ENCODE assay signal across 1 cellular context in the genomic region with DNA sequence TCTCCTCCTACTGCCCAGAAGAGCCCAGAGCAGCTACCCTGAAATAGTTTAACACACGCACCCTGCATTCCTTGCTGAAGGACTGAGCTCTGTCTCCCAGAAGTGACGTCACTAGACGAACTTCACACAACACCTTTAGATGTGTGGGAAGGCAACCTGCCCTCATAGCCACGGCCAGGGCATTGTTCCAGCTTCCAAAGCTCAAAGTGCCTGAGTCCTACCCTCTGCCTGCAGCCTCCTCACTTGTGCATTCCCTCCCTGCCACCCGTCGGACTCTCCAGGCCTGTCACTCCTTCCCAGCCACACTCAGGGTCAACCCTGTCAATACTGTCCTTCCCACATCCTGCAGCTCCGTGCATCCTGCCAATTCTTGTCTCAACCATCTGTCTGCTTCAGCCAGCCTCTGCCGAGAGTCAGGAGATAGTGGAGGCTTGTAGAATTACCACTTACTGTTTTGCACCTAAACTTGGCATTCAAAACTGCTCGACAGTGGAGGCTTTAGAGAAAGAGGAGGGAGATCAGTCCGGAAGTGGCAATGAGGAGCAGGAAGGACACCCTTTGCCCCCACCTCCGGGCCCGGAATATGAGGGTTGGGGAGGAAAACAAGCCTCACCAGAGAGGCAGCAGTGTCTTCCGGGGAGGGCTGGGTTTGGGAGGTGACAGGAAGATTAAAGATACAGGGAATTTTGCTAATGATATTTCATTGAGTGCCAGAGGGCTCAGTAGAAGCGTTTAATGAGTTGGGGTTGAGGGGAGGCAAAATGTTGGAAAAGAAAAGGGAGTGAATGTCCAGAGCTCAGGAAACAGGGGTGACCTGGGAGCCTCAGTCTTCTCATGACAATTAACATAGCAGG.
TF ChIP-seq lines count a peak whose summit lies in the region.

No MANE protein-coding gene starts in this region.

TF ChIP-seq in WTC11, 78 proteins besides CTCF, POLR2A, EP300 and RAD21 (continued from another document):
- TF ChIP-seq, protein P1, sequence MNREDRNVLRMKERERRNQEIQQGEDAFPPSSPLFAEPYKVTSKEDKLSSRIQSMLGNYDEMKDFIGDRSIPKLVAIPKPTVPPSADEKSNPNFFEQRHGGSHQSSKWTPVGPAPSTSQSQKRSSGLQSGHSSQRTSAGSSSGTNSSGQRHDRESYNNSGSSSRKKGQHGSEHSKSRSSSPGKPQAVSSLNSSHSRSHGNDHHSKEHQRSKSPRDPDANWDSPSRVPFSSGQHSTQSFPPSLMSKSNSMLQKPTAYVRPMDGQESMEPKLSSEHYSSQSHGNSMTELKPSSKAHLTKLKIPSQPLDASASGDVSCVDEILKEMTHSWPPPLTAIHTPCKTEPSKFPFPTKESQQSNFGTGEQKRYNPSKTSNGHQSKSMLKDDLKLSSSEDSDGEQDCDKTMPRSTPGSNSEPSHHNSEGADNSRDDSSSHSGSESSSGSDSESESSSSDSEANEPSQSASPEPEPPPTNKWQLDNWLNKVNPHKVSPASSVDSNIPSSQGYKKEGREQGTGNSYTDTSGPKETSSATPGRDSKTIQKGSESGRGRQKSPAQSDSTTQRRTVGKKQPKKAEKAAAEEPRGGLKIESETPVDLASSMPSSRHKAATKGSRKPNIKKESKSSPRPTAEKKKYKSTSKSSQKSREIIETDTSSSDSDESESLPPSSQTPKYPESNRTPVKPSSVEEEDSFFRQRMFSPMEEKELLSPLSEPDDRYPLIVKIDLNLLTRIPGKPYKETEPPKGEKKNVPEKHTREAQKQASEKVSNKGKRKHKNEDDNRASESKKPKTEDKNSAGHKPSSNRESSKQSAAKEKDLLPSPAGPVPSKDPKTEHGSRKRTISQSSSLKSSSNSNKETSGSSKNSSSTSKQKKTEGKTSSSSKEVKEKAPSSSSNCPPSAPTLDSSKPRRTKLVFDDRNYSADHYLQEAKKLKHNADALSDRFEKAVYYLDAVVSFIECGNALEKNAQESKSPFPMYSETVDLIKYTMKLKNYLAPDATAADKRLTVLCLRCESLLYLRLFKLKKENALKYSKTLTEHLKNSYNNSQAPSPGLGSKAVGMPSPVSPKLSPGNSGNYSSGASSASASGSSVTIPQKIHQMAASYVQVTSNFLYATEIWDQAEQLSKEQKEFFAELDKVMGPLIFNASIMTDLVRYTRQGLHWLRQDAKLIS (CRISPR knock-in tag; IDR thresholded peaks at IDR 0.05; ENCODE audit: borderline replicate concordance) = no peak
- TF ChIP-seq, protein P2, sequence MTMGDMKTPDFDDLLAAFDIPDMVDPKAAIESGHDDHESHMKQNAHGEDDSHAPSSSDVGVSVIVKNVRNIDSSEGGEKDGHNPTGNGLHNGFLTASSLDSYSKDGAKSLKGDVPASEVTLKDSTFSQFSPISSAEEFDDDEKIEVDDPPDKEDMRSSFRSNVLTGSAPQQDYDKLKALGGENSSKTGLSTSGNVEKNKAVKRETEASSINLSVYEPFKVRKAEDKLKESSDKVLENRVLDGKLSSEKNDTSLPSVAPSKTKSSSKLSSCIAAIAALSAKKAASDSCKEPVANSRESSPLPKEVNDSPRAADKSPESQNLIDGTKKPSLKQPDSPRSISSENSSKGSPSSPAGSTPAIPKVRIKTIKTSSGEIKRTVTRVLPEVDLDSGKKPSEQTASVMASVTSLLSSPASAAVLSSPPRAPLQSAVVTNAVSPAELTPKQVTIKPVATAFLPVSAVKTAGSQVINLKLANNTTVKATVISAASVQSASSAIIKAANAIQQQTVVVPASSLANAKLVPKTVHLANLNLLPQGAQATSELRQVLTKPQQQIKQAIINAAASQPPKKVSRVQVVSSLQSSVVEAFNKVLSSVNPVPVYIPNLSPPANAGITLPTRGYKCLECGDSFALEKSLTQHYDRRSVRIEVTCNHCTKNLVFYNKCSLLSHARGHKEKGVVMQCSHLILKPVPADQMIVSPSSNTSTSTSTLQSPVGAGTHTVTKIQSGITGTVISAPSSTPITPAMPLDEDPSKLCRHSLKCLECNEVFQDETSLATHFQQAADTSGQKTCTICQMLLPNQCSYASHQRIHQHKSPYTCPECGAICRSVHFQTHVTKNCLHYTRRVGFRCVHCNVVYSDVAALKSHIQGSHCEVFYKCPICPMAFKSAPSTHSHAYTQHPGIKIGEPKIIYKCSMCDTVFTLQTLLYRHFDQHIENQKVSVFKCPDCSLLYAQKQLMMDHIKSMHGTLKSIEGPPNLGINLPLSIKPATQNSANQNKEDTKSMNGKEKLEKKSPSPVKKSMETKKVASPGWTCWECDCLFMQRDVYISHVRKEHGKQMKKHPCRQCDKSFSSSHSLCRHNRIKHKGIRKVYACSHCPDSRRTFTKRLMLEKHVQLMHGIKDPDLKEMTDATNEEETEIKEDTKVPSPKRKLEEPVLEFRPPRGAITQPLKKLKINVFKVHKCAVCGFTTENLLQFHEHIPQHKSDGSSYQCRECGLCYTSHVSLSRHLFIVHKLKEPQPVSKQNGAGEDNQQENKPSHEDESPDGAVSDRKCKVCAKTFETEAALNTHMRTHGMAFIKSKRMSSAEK (CRISPR knock-in tag; IDR thresholded peaks at IDR 0.05; ENCODE audit: borderline replicate concordance) = no peak
- TF ChIP-seq TP53 (CRISPR knock-in tag; IDR thresholded peaks at IDR 0.05) = no peak
- TF ChIP-seq, protein P3, sequence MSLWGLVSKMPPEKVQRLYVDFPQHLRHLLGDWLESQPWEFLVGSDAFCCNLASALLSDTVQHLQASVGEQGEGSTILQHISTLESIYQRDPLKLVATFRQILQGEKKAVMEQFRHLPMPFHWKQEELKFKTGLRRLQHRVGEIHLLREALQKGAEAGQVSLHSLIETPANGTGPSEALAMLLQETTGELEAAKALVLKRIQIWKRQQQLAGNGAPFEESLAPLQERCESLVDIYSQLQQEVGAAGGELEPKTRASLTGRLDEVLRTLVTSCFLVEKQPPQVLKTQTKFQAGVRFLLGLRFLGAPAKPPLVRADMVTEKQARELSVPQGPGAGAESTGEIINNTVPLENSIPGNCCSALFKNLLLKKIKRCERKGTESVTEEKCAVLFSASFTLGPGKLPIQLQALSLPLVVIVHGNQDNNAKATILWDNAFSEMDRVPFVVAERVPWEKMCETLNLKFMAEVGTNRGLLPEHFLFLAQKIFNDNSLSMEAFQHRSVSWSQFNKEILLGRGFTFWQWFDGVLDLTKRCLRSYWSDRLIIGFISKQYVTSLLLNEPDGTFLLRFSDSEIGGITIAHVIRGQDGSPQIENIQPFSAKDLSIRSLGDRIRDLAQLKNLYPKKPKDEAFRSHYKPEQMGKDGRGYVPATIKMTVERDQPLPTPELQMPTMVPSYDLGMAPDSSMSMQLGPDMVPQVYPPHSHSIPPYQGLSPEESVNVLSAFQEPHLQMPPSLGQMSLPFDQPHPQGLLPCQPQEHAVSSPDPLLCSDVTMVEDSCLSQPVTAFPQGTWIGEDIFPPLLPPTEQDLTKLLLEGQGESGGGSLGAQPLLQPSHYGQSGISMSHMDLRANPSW (CRISPR knock-in tag; conservative IDR thresholded peaks at IDR 0.05; ENCODE audit: low read depth) = no peak
- TF ChIP-seq, protein P4, sequence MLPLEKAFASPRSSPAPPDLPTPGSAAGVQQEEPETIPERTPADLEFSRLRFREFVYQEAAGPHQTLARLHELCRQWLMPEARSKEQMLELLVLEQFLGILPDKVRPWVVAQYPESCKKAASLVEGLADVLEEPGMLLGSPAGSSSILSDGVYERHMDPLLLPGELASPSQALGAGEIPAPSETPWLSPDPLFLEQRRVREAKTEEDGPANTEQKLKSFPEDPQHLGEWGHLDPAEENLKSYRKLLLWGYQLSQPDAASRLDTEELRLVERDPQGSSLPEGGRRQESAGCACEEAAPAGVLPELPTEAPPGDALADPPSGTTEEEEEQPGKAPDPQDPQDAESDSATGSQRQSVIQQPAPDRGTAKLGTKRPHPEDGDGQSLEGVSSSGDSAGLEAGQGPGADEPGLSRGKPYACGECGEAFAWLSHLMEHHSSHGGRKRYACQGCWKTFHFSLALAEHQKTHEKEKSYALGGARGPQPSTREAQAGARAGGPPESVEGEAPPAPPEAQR (CRISPR knock-in tag; IDR thresholded peaks at IDR 0.05) = no peak
- TF ChIP-seq, protein P5, sequence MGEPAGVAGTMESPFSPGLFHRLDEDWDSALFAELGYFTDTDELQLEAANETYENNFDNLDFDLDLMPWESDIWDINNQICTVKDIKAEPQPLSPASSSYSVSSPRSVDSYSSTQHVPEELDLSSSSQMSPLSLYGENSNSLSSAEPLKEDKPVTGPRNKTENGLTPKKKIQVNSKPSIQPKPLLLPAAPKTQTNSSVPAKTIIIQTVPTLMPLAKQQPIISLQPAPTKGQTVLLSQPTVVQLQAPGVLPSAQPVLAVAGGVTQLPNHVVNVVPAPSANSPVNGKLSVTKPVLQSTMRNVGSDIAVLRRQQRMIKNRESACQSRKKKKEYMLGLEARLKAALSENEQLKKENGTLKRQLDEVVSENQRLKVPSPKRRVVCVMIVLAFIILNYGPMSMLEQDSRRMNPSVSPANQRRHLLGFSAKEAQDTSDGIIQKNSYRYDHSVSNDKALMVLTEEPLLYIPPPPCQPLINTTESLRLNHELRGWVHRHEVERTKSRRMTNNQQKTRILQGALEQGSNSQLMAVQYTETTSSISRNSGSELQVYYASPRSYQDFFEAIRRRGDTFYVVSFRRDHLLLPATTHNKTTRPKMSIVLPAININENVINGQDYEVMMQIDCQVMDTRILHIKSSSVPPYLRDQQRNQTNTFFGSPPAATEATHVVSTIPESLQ (CRISPR knock-in tag; IDR thresholded peaks at IDR 0.05) = no peak
- no peak for TF ChIP-seq MYBL2 (CRISPR knock-in tag; IDR thresholded peaks at IDR 0.05)
- TF ChIP-seq, protein P6, sequence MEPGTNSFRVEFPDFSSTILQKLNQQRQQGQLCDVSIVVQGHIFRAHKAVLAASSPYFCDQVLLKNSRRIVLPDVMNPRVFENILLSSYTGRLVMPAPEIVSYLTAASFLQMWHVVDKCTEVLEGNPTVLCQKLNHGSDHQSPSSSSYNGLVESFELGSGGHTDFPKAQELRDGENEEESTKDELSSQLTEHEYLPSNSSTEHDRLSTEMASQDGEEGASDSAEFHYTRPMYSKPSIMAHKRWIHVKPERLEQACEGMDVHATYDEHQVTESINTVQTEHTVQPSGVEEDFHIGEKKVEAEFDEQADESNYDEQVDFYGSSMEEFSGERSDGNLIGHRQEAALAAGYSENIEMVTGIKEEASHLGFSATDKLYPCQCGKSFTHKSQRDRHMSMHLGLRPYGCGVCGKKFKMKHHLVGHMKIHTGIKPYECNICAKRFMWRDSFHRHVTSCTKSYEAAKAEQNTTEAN (CRISPR knock-in tag; IDR thresholded peaks at IDR 0.05) = no peak
- TF ChIP-seq NFATC4 (CRISPR knock-in tag; IDR thresholded peaks at IDR 0.05) = no peak
